24 cellular contexts compared by ENCODE assay signal in the genomic region with DNA sequence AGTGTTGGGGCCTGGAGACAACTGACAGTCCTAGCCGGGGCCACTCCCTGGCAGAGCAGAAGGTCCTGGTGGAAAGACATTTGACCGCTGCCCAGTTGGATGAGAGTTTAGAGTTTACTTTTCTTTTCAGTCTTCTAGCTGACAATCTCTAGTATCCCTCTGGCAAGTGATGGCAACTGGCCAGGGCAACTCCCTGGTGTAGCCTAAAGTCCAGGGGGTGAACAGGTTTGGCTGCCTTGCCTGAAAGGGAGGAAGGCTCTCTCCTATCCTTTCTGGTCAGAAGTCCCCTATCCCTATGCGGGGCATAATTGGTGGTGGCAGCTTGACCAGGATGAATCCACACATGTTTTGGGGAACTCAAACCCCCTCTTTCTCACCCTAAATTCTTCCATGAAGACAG. TPM values are rescaled to one million over a fixed set of nuclear protein-coding genes. Genes with fewer than 3 reads are reported as not detected.
"Had no signal": no experiment of that assay in that cellular context is flagged by ENCODE, and none has a peak within 500 bp of the region (broad histone marks: within the 10 kb centered on the region; RNA-seq: fewer than 3 reads in every experiment).

No MANE protein-coding gene starts in this region.

- H3K27ac ChIP-seq: KMS-11, Peyer's patch, RWPE1, SJCRH30 had no signal

- H3K9ac ChIP-seq: KMS-11, SK-N-SH had no signal

- H3K9me3 ChIP-seq: MG63, Peyer's patch, SJCRH30, SK-N-SH had no signal

- H3K36me3 ChIP-seq: MG63, Peyer's patch, SJCRH30 had no signal

- H3K27me3 ChIP-seq: MG63, Peyer's patch, SJCRH30 had no signal

- H3K4me1 ChIP-seq: Peyer's patch had no signal

- ATAC-seq: activated CD4-positive, CD25-positive, alpha-beta regulatory T cell treated with anti-CD3 and anti-CD28 coated beads, Interleukin-2, amount 50 U/mL, for 24 hours; activated CD8-positive, alpha-beta T cell treated with anti-CD3 and anti-CD28 coated beads for 36 hours; HepG2 had no signal

- H3K4me3 ChIP-seq: MG63, Peyer's patch, SJCRH30 had no signal

- DNase-seq: activated CD4-positive, alpha-beta T cell treated with anti-CD3 and anti-CD28 coated beads for 4 hours; activated CD8-positive, alpha-beta memory T cell treated with anti-CD3 and anti-CD28 coated beads, Interleukin-2, amount 50 U/mL, for 4 hours; activated CD8-positive, alpha-beta T cell treated with anti-CD3 and anti-CD28 coated beads for 36 hours; aorta; MG63; MV-4-11; NCI-H1105; NCI-H1436; NCI-H1694 treated with DMSO at 0.1 percent for 48 hours; NCI-H2029 treated with DMSO at 0.1 percent for 48 hours; NCI-H345; NCI-H510A; NCI-H526 treated with DMSO at 0.1 percent for 48 hours; NCI-H82; Peyer's patch; Right ventricle myocardium superior; SJCRH30; SK-N-SH; SW 1271 had no signal

RNA-seq across cellular contexts. Expression of a gene that starts 54.9 kb away (rescaled TPM):
- total RNA-seq: bronchial epithelial cell had no signal
